Comparison of ENCODE assay signal across 35 cellular contexts in the genomic region with DNA sequence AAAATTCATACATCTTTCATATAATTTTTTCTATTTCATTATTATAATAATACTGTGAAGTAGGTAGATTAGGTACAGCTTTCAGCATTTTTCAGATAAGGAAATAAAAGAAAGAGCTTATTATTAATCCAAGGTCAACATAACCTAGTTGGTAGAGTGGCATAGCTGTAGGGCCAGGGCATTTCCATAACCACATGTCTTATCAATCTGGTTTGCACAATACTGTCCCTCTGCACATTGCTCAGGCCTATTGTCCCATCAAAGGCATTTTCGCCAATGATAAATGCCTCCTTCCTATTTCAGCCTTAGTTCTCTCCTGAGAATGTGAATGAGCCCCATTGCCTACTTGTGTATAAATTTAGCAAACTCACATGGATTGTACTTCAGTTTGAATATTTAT.
A peak's percentile ranks its signal among the peaks of the same experiment; 100 is the strongest.
DNase-seq lines count a peak whose midpoint lies in the region; ATAC-seq, FAIRE-seq and TF ChIP-seq lines count a peak whose summit lies in the region.
"Had no signal": no experiment of that assay in that cellular context is flagged by ENCODE, and none has a peak within 500 bp of the region (broad histone marks: within the 10 kb centered on the region; RNA-seq: fewer than 3 reads in every experiment).

No MANE protein-coding gene starts in this region.

- 43 to 48% methylated on average over 1 of the region's 1 CpG for WGBS in body of pancreas, 2 donors
- WGBS in pancreas, 2 donors = 54 to 65% methylated on average over 1 of the region's 1 CpG
- WGBS in stomach, 5 donors = 15 to 66% (median 48%) methylated on average over 1 of the region's 1 CpG
- WGBS in smooth muscle cell (ENCODE audit: low lambda C conversion rate) = 86% methylated on average over 1 of the region's 1 CpG

- peak; percentile 15 for DNase-seq in OCI-M1 (lab: John Stamatoyannopoulos, UW)
- DNase-seq in body of pancreas = no peak
- no peak for DNase-seq in pancreas
- peak; percentile 41 for DNase-seq in stomach
- no peak for DNase-seq in SIG-M5 treated with dmso at 0.1 percent for 504 hours (lab: John Stamatoyannopoulos, UW; ENCODE audit: unreplicated experiment)
- no peak for DNase-seq in activated naive CD4-positive, alpha-beta T cell (lab: John Stamatoyannopoulos, UW)
- no peak for DNase-seq in smooth muscle cell (lab: John Stamatoyannopoulos, UW; ENCODE audit: unreplicated experiment)
- no peak for DNase-seq in GM19238 (ENCODE audit: insufficient read length, low spot score)
- DNase-seq: 8988T; ACHN; AML-193; BE2C; C1 segment of cervical spinal cord; Caco-2; Calu3; CD4-positive, alpha-beta memory T cell; CD4-positive, alpha-beta T cell; CD4-positive, CD25-positive, alpha-beta regulatory T cell; CD8-positive, alpha-beta memory T cell; CD8-positive, alpha-beta T cell; COR-L47; DMS 273 treated with DMSO at 0.1 percent for 48 hours; DMS153; DMS53; DMS79; DMS79 treated with DMSO at 0.1 percent for 48 hours; DND-41; EL had no signal

- H3K27me3 ChIP-seq in body of pancreas (no peaks in the 10 kb centered on the region), pancreas (no peaks in the 10 kb centered on the region), stomach (no peaks in the 10 kb centered on the region), smooth muscle cell (ENCODE audit: low read depth) (no peaks in the 10 kb centered on the region)
- H3K27me3 ChIP-seq: BE2C; BLaER1; BLaER1 treated with 17β-estradiol and CSF1 and Interleukin-3, amounts not matched to agents 10 nM and 100 nM had no signal

- no peak for TF ChIP-seq POLR2A in body of pancreas (IDR thresholded peaks at IDR 0.05)
- TF ChIP-seq POLR2A in stomach (IDR thresholded peaks at IDR 0.05) = no peak

- no peak for TF ChIP-seq EP300 in stomach (IDR thresholded peaks at IDR 0.05)

- no peaks in the 10 kb centered on the region for H3F3A ChIP-seq in smooth muscle cell (ENCODE audit: low read depth)

- no peak overlapping the region for H3K4me2 ChIP-seq in smooth muscle cell
- H3K4me2 ChIP-seq: A549; BLaER1; BLaER1 treated with 17β-estradiol and CSF1 and Interleukin-3, amounts not matched to agents 10 nM and 100 nM had no signal

- TF ChIP-seq CTCF in body of pancreas (IDR thresholded peaks at IDR 0.05) (no peak), pancreas (IDR thresholded peaks at IDR 0.05) (no peak), stomach (IDR thresholded peaks at IDR 0.05) (no peak), smooth muscle cell (IDR thresholded peaks at IDR 0.05; ENCODE audit: borderline replicate concordance, insufficient read depth, poor library complexity, severe bottlenecking) (no peak)

- H3K4me1 ChIP-seq in body of pancreas = no peaks in the 10 kb centered on the region
- H3K4me1 ChIP-seq in pancreas = no peaks in the 10 kb centered on the region
- peaks cover 0 to 5% (median 0%) of the 10 kb centered on the region in 4 donors for H3K4me1 ChIP-seq in stomach
- no peaks in the 10 kb centered on the region for H3K4me1 ChIP-seq in smooth muscle cell (ENCODE audit: low read depth)
- H3K4me1 ChIP-seq: A549, BE2C, Caco-2 had no signal

- ATAC-seq in body of pancreas (peak; percentile 55), pancreas (peak in 3 of 4 donors; percentile 41 to 82 (median 76))
- ATAC-seq: A549; CD8-positive, alpha-beta T cell had no signal

- H3K9ac ChIP-seq in smooth muscle cell (ENCODE audit: low read depth) = no peak overlapping the region
- H3K9ac ChIP-seq: BLaER1; BLaER1 treated with 17β-estradiol and CSF1 and Interleukin-3, amounts not matched to agents 10 nM and 100 nM had no signal

- H3K4me3 ChIP-seq in body of pancreas (no peak overlapping the region), pancreas (no peak overlapping the region), stomach (no peak overlapping the region), smooth muscle cell (no peak overlapping the region)
- H3K4me3 ChIP-seq: A549; BLaER1; BLaER1 treated with 17β-estradiol and CSF1 and Interleukin-3, amounts not matched to agents 10 nM and 100 nM had no signal

- H4K20me1 ChIP-seq in smooth muscle cell (ENCODE audit: low read depth) = no peaks in the 10 kb centered on the region
- H4K20me1 ChIP-seq: BLaER1; BLaER1 treated with 17β-estradiol and CSF1 and Interleukin-3, amounts not matched to agents 10 nM and 100 nM had no signal

- H3K9me3 ChIP-seq in body of pancreas = no peaks in the 10 kb centered on the region
- H3K9me3 ChIP-seq in pancreas = no peaks in the 10 kb centered on the region
- no peaks in the 10 kb centered on the region for H3K9me3 ChIP-seq in stomach
- no peaks in the 10 kb centered on the region for H3K9me3 ChIP-seq in smooth muscle cell (replicated peaks; ENCODE audit: low read depth)
- H3K9me3 ChIP-seq: A549; BE2C; BLaER1; BLaER1 treated with 17β-estradiol and CSF1 and Interleukin-3, amounts not matched to agents 10 nM and 100 nM; Caco-2 had no signal

- FAIRE-seq in pancreas (lab: Jason Lieb, UNC) = no peak
- FAIRE-seq: A204.1, A549, D721Med had no signal

- H3K27ac ChIP-seq in body of pancreas (no peak overlapping the region), pancreas (no peak overlapping the region), stomach (no peak overlapping the region), smooth muscle cell (ENCODE audit: low read depth) (no peak overlapping the region)
- H3K27ac ChIP-seq: 22Rv1; A549; BLaER1; BLaER1 treated with 17β-estradiol and CSF1 and Interleukin-3, amounts not matched to agents 10 nM and 100 nM; C4-2B had no signal

- H3K36me3 ChIP-seq in body of pancreas (replicated peaks in 1 of 2; ENCODE audit: insufficient read depth in 1 of 2, low read depth in 2 of 2) = no peaks in the 10 kb centered on the region
- H3K36me3 ChIP-seq in pancreas = no peaks in the 10 kb centered on the region
- H3K36me3 ChIP-seq in stomach = no peaks in the 10 kb centered on the region
- no peaks in the 10 kb centered on the region for H3K36me3 ChIP-seq in smooth muscle cell (ENCODE audit: low read depth)
- H3K36me3 ChIP-seq: BE2C; BLaER1; BLaER1 treated with 17β-estradiol and CSF1 and Interleukin-3, amounts not matched to agents 10 nM and 100 nM had no signal

- no peaks in the 10 kb centered on the region for H3K79me2 ChIP-seq in smooth muscle cell (ENCODE audit: low read depth)

- intact Hi-C loops in body of pancreas (cut with DNase I) (no loop called here), pancreas (cut with DNase I) (no loop called here), stomach (cut with DNase I; ENCODE audit: low total_unique reads) (no loop called here)

- no peak overlapping the region for H2AFZ ChIP-seq in smooth muscle cell (ENCODE audit: low read depth)

Comparison
In these comparisons a context has a peak if more than half of its experiments do, and no peak if none do; other contexts are left out.
1. DNase-seq: peak in OCI-M1 (single experiment) and stomach (single experiment); none in body of pancreas (0 of 4), pancreas (0 of 6), SIG-M5 treated with dmso at 0.1 percent for 504 hours (single experiment), activated naive CD4-positive, alpha-beta T cell (0 of 4), smooth muscle cell (single experiment) and GM19238 (single experiment).